ENCODE assay signal across 16 cellular contexts in genomic region chr1:6124341-6124740, GRCh38.
"Had no signal": no experiment of that assay in that cellular context is flagged by ENCODE, and none has a peak within 500 bp of the region (broad histone marks: within the 10 kb centered on the region; RNA-seq: fewer than 3 reads in every experiment).

No MANE protein-coding gene starts in this region.

- H3K4me3 ChIP-seq: gastrocnemius medialis, left lung, lung, prostate gland had no signal

- H3K9me3 Mint-ChIP-seq: nephron had no signal

- H3K4me1 ChIP-seq: gastrocnemius medialis, parathyroid adenoma, prostate gland had no signal

- H3K27ac ChIP-seq: gastrocnemius medialis, left lung, parathyroid adenoma, prostate gland had no signal

- H3K36me3 Mint-ChIP-seq: naive B cell had no signal

- H3K4me3 Mint-ChIP-seq: naive B cell, nephron had no signal

- H3K27ac Mint-ChIP-seq: nephron had no signal

- DNase-seq: effector memory CD4-positive, alpha-beta T cell; gastrocnemius medialis; islet precursor cell; mesenchymal stem cell; naive B cell; small intestine; stimulated activated CD4-positive, alpha-beta T cell treated with anti-CD3 and anti-CD28 coated beads, Interleukin-2, amount 100 ng/mL, for 48 hours; stimulated activated naive CD4-positive, alpha-beta T cell treated with Interleukin-2 at 50 U/mL for 16 hours; trophoblast cell had no signal

- H3K4me1 Mint-ChIP-seq: nephron had no signal

- ATAC-seq: esophagus mucosa, gastrocnemius medialis, left lung, sciatic nerve had no signal

- H3K36me3 ChIP-seq: gastrocnemius medialis, left lung, prostate gland had no signal

- H3K9me3 ChIP-seq: gastrocnemius medialis, left lung, prostate gland had no signal
